7 cellular contexts compared by ENCODE assay signal in the genomic region with DNA sequence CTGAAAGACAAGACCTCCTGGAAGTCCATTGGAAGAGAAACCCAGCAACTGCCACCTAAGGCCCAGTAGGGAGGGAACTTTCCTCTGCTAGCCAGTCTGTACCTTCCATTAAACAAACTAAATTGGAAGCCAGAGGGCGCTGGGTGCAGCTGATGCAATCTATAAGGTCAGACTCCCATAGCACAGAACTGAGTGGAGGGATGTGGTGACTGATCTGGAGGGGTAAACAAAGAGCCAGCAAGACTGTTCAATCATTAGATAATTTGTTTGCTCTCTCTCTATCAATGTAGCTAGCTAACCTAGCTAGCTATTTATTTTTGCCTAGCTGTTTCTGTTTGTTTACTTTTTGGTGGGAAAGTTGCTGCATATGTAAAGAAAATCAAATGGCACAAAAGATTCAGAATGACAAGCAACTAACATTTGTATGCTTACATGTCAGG.
DNase-seq lines count a peak whose midpoint lies in the region; ATAC-seq and TF ChIP-seq lines count a peak whose summit lies in the region.

No MANE protein-coding gene starts in this region.

- no peak overlapping the region for H3K9ac ChIP-seq in HCT116 (ENCODE audit: low read length)

- peak; percentile 64 for TF ChIP-seq RAD21 in HCT116 (IDR thresholded peaks at IDR 0.05; ENCODE audit: low read depth)

- peaks cover 2% of the 10 kb centered on the region for H3K27me3 Mint-ChIP-seq in activated T-cell treated with anti-CD3 and anti-CD28 coated beads, Interleukin-2, amount 50 U/mL, for 4 hours (ENCODE audit: low read depth)
- H3K27me3 Mint-ChIP-seq in mesothelial cell of epicardium (ENCODE audit: low read depth), result no peaks in the 10 kb centered on the region

- no peak overlapping the region for H3K27ac Mint-ChIP-seq in mesothelial cell of epicardium

- no peaks in the 10 kb centered on the region for H3K9me3 Mint-ChIP-seq in activated T-cell treated with anti-CD3 and anti-CD28 coated beads, Interleukin-2, amount 50 U/mL, for 4 hours
- H3K9me3 Mint-ChIP-seq in mesothelial cell of epicardium, result peaks cover 12% of the 10 kb centered on the region

- no peaks in the 10 kb centered on the region for H4K20me1 ChIP-seq in HCT116 (ENCODE audit: insufficient read depth)

- H3K4me3 Mint-ChIP-seq in activated T-cell treated with anti-CD3 and anti-CD28 coated beads, Interleukin-2, amount 50 U/mL, for 4 hours, result no peak overlapping the region
- no peak overlapping the region for H3K4me3 Mint-ChIP-seq in mesothelial cell of epicardium

- H3K4me1 ChIP-seq in HCT116 (ENCODE audit: control insufficient read depth in 1 of 2, insufficient read depth in 2 of 2, low read length in 2 of 2), result no peaks in the 10 kb centered on the region; a peak in 1 of 4 replicates

- ATAC-seq in HCT116 (peak; percentile 95), left ventricle myocardium superior (peak; percentile 30)
- ATAC-seq in activated T-cell treated with anti-CD3 and anti-CD28 coated beads, Interleukin-2, amount 50 U/mL, for 4 hours, result peak; percentile 60 to 67

- no peaks in the 10 kb centered on the region for H3K36me3 Mint-ChIP-seq in activated T-cell treated with anti-CD3 and anti-CD28 coated beads, Interleukin-2, amount 50 U/mL, for 4 hours (ENCODE audit: insufficient read depth)
- H3K36me3 Mint-ChIP-seq in mesothelial cell of epicardium, result no peaks in the 10 kb centered on the region

- TF ChIP-seq POLR2A in HCT116 (IDR thresholded peaks at IDR 0.05; ENCODE audit: borderline replicate concordance, extremely low read depth, insufficient read depth, insufficient read length), result no peak

- POLR2A ChIA-PET in HCT116 (lab: Charles Lee), result no interaction called here

- TF ChIP-seq CTCF in HCT116 (IDR thresholded peaks at IDR 0.05 in 2 of 3, conservative IDR thresholded peaks at IDR 0.05 in 1 of 3; ENCODE audit: borderline replicate concordance in 1 of 3, insufficient read depth in 1 of 3, low read depth in 2 of 3, low read length in 2 of 3) (peak; percentile 50 to 51 (median 51); a peak in 5 of 6 replicates), mesothelial cell of epicardium (IDR thresholded peaks at IDR 0.05; ENCODE audit: unreplicated experiment) (no peak)

- intact Hi-C loops in HCT116 (cut with micrococcal nuclease) (loop anchor here (1.0 to 10.0 kb wide), 2 partner anchors 1020 to 1928 kb away; no protein-coding TSS in a partner anchor), left ventricle myocardium superior (cut with micrococcal nuclease) (no loop called here)

- peak; percentile 42 for DNase-seq in GM03348 (ENCODE audit: low spot score)
- DNase-seq in HCT116 (ENCODE audit: low read depth, low spot score), result peak; percentile 49
- peak; percentile 86 for DNase-seq in NCI-H774 (lab: John Stamatoyannopoulos, UW)
- DNase-seq in activated T-cell treated with anti-CD3 and anti-CD28 coated beads, Interleukin-2, amount 50 U/mL, for 4 hours, result peak; percentile 12
- no peak for DNase-seq in left ventricle myocardium superior
- DNase-seq in stimulated activated CD4-positive, alpha-beta T cell treated with anti-CD3 and anti-CD28 coated beads, Interleukin-4, amount 100 ng/mL, for 4 hours, result peak; percentile 5 to 11
- no peak for DNase-seq in mesothelial cell of epicardium (ENCODE audit: low spot score in 2 of 2, unreplicated experiment in 2 of 2)

- RAD21 ChIA-PET in HCT116 (lab: Charles Lee; ENCODE audit: low non-redundant PET in 1 of 2, low total read pairs in 2 of 2, uncharacterized antibody in 2 of 2, unreplicated experiment in 2 of 2), result no interaction called here

- H3K9me3 ChIP-seq in HCT116 (ENCODE audit: control insufficient read depth in 1 of 2, insufficient read depth in 1 of 2, low read depth in 1 of 2, low read length in 2 of 2), result no peaks in the 10 kb centered on the region

- H3K27me3 ChIP-seq in HCT116 (ENCODE audit: insufficient read depth, low read length), result no peaks in the 10 kb centered on the region

- H3K9me2 ChIP-seq in HCT116 (ENCODE audit: insufficient read depth), result no peaks in the 10 kb centered on the region

- H3K4me1 Mint-ChIP-seq in activated T-cell treated with anti-CD3 and anti-CD28 coated beads, Interleukin-2, amount 50 U/mL, for 4 hours (ENCODE audit: low read depth), result no peaks in the 10 kb centered on the region
- peaks cover 14% of the 10 kb centered on the region for H3K4me1 Mint-ChIP-seq in mesothelial cell of epicardium

- CTCF ChIA-PET in HCT116 (lab: Charles Lee), result interaction anchor here (0.7 to 1.5 kb wide), 3 partner anchors 39 to 973 kb away, joined by 3 to 4 read pairs (median 3); no protein-coding TSS in a partner anchor

- H3K79me2 ChIP-seq in HCT116 (ENCODE audit: insufficient read depth, low read length), result no peaks in the 10 kb centered on the region

- no peak overlapping the region for H3K27ac ChIP-seq in HCT116 (ENCODE audit: low read depth, low read length)

- peak overlapping the region; percentile 36 for H2AFZ ChIP-seq in HCT116 (ENCODE audit: low read depth, low read length, poor library complexity, severe bottlenecking)

- H3K4me2 ChIP-seq in HCT116 (ENCODE audit: low read length), result no peak overlapping the region

- no peaks in the 10 kb centered on the region for H3K36me3 ChIP-seq in HCT116 (ENCODE audit: control insufficient read depth in 1 of 2, insufficient read depth in 2 of 2, low read length in 2 of 2)

- no peak overlapping the region for H3K4me3 ChIP-seq in HCT116 (replicated peaks in 1 of 2; ENCODE audit: low read depth in 1 of 2, low read length in 2 of 2)

- no TSS peak for BruUV-seq in HCT116 (replicated peaks; lab: Mats Ljungman, UMichigan)

TF ChIP-seq in HCT116, 20 proteins besides CTCF, POLR2A, EP300 and RAD21:
- TF ChIP-seq CBX3 (IDR thresholded peaks at IDR 0.05; ENCODE audit: low read depth), result no peak
- 0 out of 2 replicates have a peak, but pooled peaks have one; percentile 57 for TF ChIP-seq CEBPB (IDR thresholded peaks at IDR 0.05; ENCODE audit: low read depth)
- TF ChIP-seq YY1 (IDR thresholded peaks at IDR 0.05; ENCODE audit: extremely low read depth, insufficient replicate concordance, low read depth, low read length), result peak; percentile 44

Comparison
In these comparisons a context has a peak if more than half of its experiments do, and no peak if none do; other contexts are left out.
1. DNase-seq: peak in GM03348 (single experiment), HCT116 (single experiment), NCI-H774 (single experiment), activated T-cell treated with anti-CD3 and anti-CD28 coated beads, Interleukin-2, amount 50 U/mL, for 4 hours (single experiment) and stimulated activated CD4-positive, alpha-beta T cell treated with anti-CD3 and anti-CD28 coated beads, Interleukin-4, amount 100 ng/mL, for 4 hours (2 of 2); none in left ventricle myocardium superior (single experiment) and mesothelial cell of epicardium (0 of 2).
2. ATAC-seq: peak in every context shown above with its lines; median percentile 95 in HCT116; 64 in activated T-cell treated with anti-CD3 and anti-CD28 coated beads, Interleukin-2, amount 50 U/mL, for 4 hours; 30 in left ventricle myocardium superior.